In the genomic region with DNA sequence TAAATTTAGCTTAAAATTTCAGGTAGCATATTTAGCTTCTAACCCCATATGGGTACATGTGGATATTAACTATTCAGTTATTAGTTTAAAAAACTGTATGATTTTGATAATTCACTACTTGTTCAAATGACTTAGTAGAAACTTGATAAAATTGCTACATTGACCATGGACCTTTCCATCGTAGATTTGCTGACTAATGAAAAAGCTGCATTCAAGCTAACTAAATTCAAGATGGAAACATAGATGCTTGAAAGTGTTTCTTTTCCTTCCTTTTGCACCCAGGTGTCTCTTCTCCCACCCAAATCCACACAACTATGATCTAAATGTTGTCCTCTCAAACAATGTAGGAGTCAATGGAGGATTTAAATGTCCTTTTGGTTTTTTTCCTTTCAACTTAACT, we compare ENCODE assay signal across 7 cellular contexts.
"Had no signal": no experiment of that assay in that cellular context is flagged by ENCODE, and none has a peak within 500 bp of the region (broad histone marks: within the 10 kb centered on the region; RNA-seq: fewer than 3 reads in every experiment).

No MANE protein-coding gene starts in this region.

- H3K27ac ChIP-seq: GM23248, HL-60 had no signal

- FAIRE-seq: H54 had no signal

- H3K9ac ChIP-seq: GM23248 had no signal

- H3K4me3 ChIP-seq: GM23248 had no signal

- DNase-seq: GM23248, GOT3, H9, HCEC 1CT, KG1 had no signal

- H2AFZ ChIP-seq: GM23248 had no signal
